13 cellular contexts compared by ENCODE assay signal in genomic region chr4:109973529-109973905, GRCh38.
"Had no signal": no experiment of that assay in that cellular context is flagged by ENCODE, and none has a peak within 500 bp of the region (broad histone marks: within the 10 kb centered on the region; RNA-seq: fewer than 3 reads in every experiment).

No MANE protein-coding gene starts in this region.

- ATAC-seq: lower lobe of right lung; natural killer cell treated with Interleukin-12 subunit alpha and Interleukin-12 subunit beta and Interleukin-15 and Interleukin-18, amount 100 ng/mL, for 72 hours; stimulated activated naive CD8-positive, alpha-beta T cell treated with anti-CD3 and anti-CD28 coated beads, Interleukin-15, Interleukin-2, amounts not matched to agents 100 U/mL and 50 U/mL, for 24 hours had no signal

- H3K4me3 ChIP-seq: cardiac muscle cell, lower lobe of right lung, suprapubic skin had no signal

- H3K27me3 ChIP-seq: cardiac muscle cell, suprapubic skin had no signal

- H3K9me3 ChIP-seq: lower lobe of right lung, suprapubic skin had no signal

- H3K27ac Mint-ChIP-seq: activated naive CD4-positive, alpha-beta T cell treated with anti-CD3 and anti-CD28 coated beads, Interleukin-2, amount 10 ng/mL, durations not matched to agents 7 days and 5 days; activated T-helper 2 cell treated with anti-CD3 and anti-CD28 coated beads, Interferon-gamma antibody, Interleukin-2, Interleukin-4, amounts not matched to agents 10 μg/mL and 5 μg/mL and 100 μg/mL, durations not matched to agents 14 hours and 24 hours and 36 hours; natural killer cell treated with Interleukin-12 subunit alpha and Interleukin-12 subunit beta and Interleukin-15 and Interleukin-18, amount 100 ng/mL, for 72 hours; T-helper 1 cell treated with Interleukin-12 subunit alpha and Interleukin-12 subunit beta and Interleukin-4 antibody, amounts not matched to agents 30 μg/mL and 1 μg/mL, for 36 hours had no signal

- H3K9me3 Mint-ChIP-seq: activated naive CD4-positive, alpha-beta T cell treated with anti-CD3 and anti-CD28 coated beads, Interleukin-2, amount 10 ng/mL, durations not matched to agents 7 days and 5 days; activated T-helper 2 cell treated with anti-CD3 and anti-CD28 coated beads, Interferon-gamma antibody, Interleukin-2, Interleukin-4, amounts not matched to agents 10 μg/mL and 5 μg/mL and 100 μg/mL, durations not matched to agents 14 hours and 24 hours and 36 hours; natural killer cell treated with Interleukin-12 subunit alpha and Interleukin-12 subunit beta and Interleukin-15 and Interleukin-18, amount 100 ng/mL, for 72 hours; T-helper 1 cell treated with Interleukin-12 subunit alpha and Interleukin-12 subunit beta and Interleukin-4 antibody, amounts not matched to agents 30 μg/mL and 1 μg/mL, for 36 hours had no signal

- H3K36me3 Mint-ChIP-seq: activated naive CD4-positive, alpha-beta T cell treated with anti-CD3 and anti-CD28 coated beads, Interleukin-2, amount 10 ng/mL, durations not matched to agents 7 days and 5 days; natural killer cell treated with Interleukin-12 subunit alpha and Interleukin-12 subunit beta and Interleukin-15 and Interleukin-18, amount 100 ng/mL, for 72 hours had no signal

- H3K27ac ChIP-seq: cardiac muscle cell, lower lobe of right lung, suprapubic skin had no signal

- H3K4me3 Mint-ChIP-seq: activated naive CD4-positive, alpha-beta T cell treated with anti-CD3 and anti-CD28 coated beads, Interleukin-2, amount 10 ng/mL, durations not matched to agents 7 days and 5 days; natural killer cell treated with Interleukin-12 subunit alpha and Interleukin-12 subunit beta and Interleukin-15 and Interleukin-18, amount 100 ng/mL, for 72 hours; T-helper 1 cell treated with Interleukin-12 subunit alpha and Interleukin-12 subunit beta and Interleukin-4 antibody, amounts not matched to agents 30 μg/mL and 1 μg/mL, for 36 hours had no signal

- H3K36me3 ChIP-seq: cardiac muscle cell, lower lobe of right lung, suprapubic skin had no signal

- DNase-seq: activated naive CD4-positive, alpha-beta T cell treated with anti-CD3 and anti-CD28 coated beads, Interleukin-2, amount 10 ng/mL, durations not matched to agents 7 days and 5 days; lower lobe of right lung; stimulated activated CD4-positive, alpha-beta T cell treated with anti-CD3 and anti-CD28 coated beads, Interleukin-4, amount 100 ng/mL, for 1 hour; stimulated activated CD8-positive, alpha-beta memory T cell treated with anti-CD3 and anti-CD28 coated beads, Interleukin-4, amount 100 ng/mL, for 48 hours; stimulated activated naive CD8-positive, alpha-beta T cell treated with anti-CD3 and anti-CD28 coated beads, Interleukin-15, Interleukin-2, amounts not matched to agents 100 U/mL and 50 U/mL, for 24 hours had no signal

- FAIRE-seq: endothelial cell of umbilical vein, frontal cortex, TTC549 had no signal
